Comparison of ENCODE assay signal across 27 cellular contexts in the genomic region with DNA sequence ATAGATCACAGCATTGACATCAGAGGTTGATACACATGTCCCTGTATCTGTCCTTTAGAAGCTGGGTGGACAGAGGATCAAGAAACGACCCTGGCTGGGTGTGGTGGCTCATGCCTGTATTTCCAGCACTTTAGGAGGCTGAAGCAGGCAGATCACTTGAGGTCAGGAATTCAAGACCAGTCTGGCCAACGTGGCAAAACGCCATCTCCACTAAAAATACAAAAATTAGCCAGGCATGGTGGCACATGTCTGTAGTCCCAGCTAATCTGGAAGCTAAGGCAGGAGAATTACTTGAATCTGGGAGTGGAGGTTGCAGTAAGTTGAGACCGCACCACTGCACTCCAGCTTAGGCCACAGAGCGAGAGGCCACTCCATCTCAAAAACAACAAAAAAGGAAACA.
DNase-seq lines count a peak whose midpoint lies in the region; TF ChIP-seq lines count a peak whose summit lies in the region.
"Had no signal": no experiment of that assay in that cellular context is flagged by ENCODE, and none has a peak within 500 bp of the region (broad histone marks: within the 10 kb centered on the region; RNA-seq: fewer than 3 reads in every experiment).

No MANE protein-coding gene starts in this region.

- TF ChIP-seq CTCF in thyroid gland (IDR thresholded peaks at IDR 0.05): no peak

- H3K27ac ChIP-seq in thyroid gland: no peak overlapping the region
- H3K27ac ChIP-seq: 22Rv1; A549; BLaER1; BLaER1 treated with 17β-estradiol and CSF1 and Interleukin-3, amounts not matched to agents 10 nM and 100 nM; C4-2B had no signal

- H3K36me3 ChIP-seq in thyroid gland: no peaks in the 10 kb centered on the region
- H3K36me3 ChIP-seq: BE2C; BLaER1; BLaER1 treated with 17β-estradiol and CSF1 and Interleukin-3, amounts not matched to agents 10 nM and 100 nM had no signal

- no peaks in the 10 kb centered on the region for H3K9me3 ChIP-seq in thyroid gland
- H3K9me3 ChIP-seq: A549; BE2C; BLaER1; BLaER1 treated with 17β-estradiol and CSF1 and Interleukin-3, amounts not matched to agents 10 nM and 100 nM; Caco-2 had no signal

- H3K27me3 ChIP-seq in thyroid gland: no peaks in the 10 kb centered on the region
- H3K27me3 ChIP-seq: BE2C; BLaER1; BLaER1 treated with 17β-estradiol and CSF1 and Interleukin-3, amounts not matched to agents 10 nM and 100 nM had no signal

- WGBS in thyroid gland, 2 donors: 29 to 41% methylated on average over 5 of the region's 5 CpGs

- no peak for TF ChIP-seq POLR2A in thyroid gland (IDR thresholded peaks at IDR 0.05)

- H3K4me1 ChIP-seq in thyroid gland: no peaks in the 10 kb centered on the region
- H3K4me1 ChIP-seq: A549; BE2C; BLaER1; BLaER1 treated with 17β-estradiol and CSF1 and Interleukin-3, amounts not matched to agents 10 nM and 100 nM; Caco-2 had no signal

- intact Hi-C loops in thyroid gland (cut with DNase I): no loop called here

- peak; percentile 67 to 74 for DNase-seq in thyroid gland
- DNase-seq in DMS114 treated with DMSO at 0.1 percent for 48 hours (lab: John Stamatoyannopoulos, UW; ENCODE audit: unreplicated experiment): no peak
- DNase-seq: 8988T; ACHN; AML-193; BE2C; C1 segment of cervical spinal cord; Caco-2; Calu3; CD4-positive, alpha-beta memory T cell; CD4-positive, alpha-beta T cell; CD4-positive, CD25-positive, alpha-beta regulatory T cell; CD8-positive, alpha-beta memory T cell; CD8-positive, alpha-beta T cell; COR-L47; DMS 273 treated with DMSO at 0.1 percent for 48 hours; DMS153; DMS53; DMS79; DMS79 treated with DMSO at 0.1 percent for 48 hours; DND-41; EL had no signal

- no peak overlapping the region for H3K4me3 ChIP-seq in thyroid gland (replicated peaks in 1 of 3)
- H3K4me3 ChIP-seq: A549; BLaER1; BLaER1 treated with 17β-estradiol and CSF1 and Interleukin-3, amounts not matched to agents 10 nM and 100 nM had no signal
